8 cellular contexts compared by ENCODE assay signal in genomic region chr16:31074814-31075183, GRCh38. TPM values are rescaled to one million over a fixed set of nuclear protein-coding genes. Genes with fewer than 3 reads are reported as not detected.
DNase-seq lines count a peak whose midpoint lies in the region; ATAC-seq, FAIRE-seq and TF ChIP-seq lines count a peak whose summit lies in the region.

No MANE protein-coding gene starts in this region.

- H3K27me3 ChIP-seq in HepG2 (ENCODE audit: control insufficient read depth in 1 of 2, insufficient read depth in 2 of 2, low read length in 2 of 2) (no peaks in the 10 kb centered on the region; a peak in 1 of 5 replicates), thyroid gland (no peaks in the 10 kb centered on the region)

- no peak for FAIRE-seq in HepG2 (lab: Jason Lieb, UNC)

- no peaks in the 10 kb centered on the region for H3K9me3 Mint-ChIP-seq in activated CD4-positive, alpha-beta T cell treated with anti-CD3 and anti-CD28 coated beads, Interleukin-2, amount 10 ng/mL, durations not matched to agents 7 days and 5 days

- H3K4me1 ChIP-seq in HepG2 (ENCODE audit: insufficient read depth, low read length) (peaks cover 22% of the 10 kb centered on the region), thyroid gland (peaks cover 19 to 24% of the 10 kb centered on the region in 2 donors)

- CTCF ChIA-PET in activated CD4-positive, alpha-beta T cell treated with anti-CD3 and anti-CD28 coated beads, Interleukin-2, amount 10 ng/mL, durations not matched to agents 7 days and 5 days (lab: Charles Lee), result interaction anchor here (1.0 to 1.4 kb wide), 4 partner anchors 14 to 121 kb away, joined by 3 to 14 read pairs (median 4); no protein-coding TSS in a partner anchor
- CTCF ChIA-PET in HepG2 (lab: Yijun Ruan, JAX; ENCODE audit: low intra/inter-chr PET ratio, low total read pairs), result interaction anchor here (1.7 kb wide), 1 partner anchor 89 kb away, joined by 8 read pairs; the partner anchor contains the start of gene HSD3B7

- no TSS peak for BruUV-seq in HepG2 (replicated peaks; lab: Mats Ljungman, UMichigan)

- no peak for TF ChIP-seq RAD21 in HepG2 (CRISPR knock-in tag; IDR thresholded peaks at IDR 0.05)

- peaks cover 37% of the 10 kb centered on the region for H3K79me2 ChIP-seq in HepG2 (ENCODE audit: insufficient read depth, low read length)

- H3K9me3 ChIP-seq in HepG2 (ENCODE audit: low read length), result no peaks in the 10 kb centered on the region
- no peaks in the 10 kb centered on the region for H3K9me3 ChIP-seq in thyroid gland

- H3K27ac ChIP-seq in angular gyrus (ENCODE audit: low read depth, low read length) (peak overlapping the region; percentile 93), HepG2 (ENCODE audit: extremely low read length, insufficient read depth, low read length) (peak overlapping the region; percentile 83), thyroid gland (peak overlapping the region; percentile 72 to 93 (median 75))

- peak overlapping the region; percentile 94 for H3K27ac Mint-ChIP-seq in activated CD4-positive, alpha-beta T cell treated with anti-CD3 and anti-CD28 coated beads, Interleukin-2, amount 10 ng/mL, durations not matched to agents 7 days and 5 days

- intact Hi-C loops in HepG2 (cut with micrococcal nuclease; ENCODE audit: unreplicated experiment), result loop anchor here (1.0 to 2.0 kb wide), 4 partner anchors 20 to 77 kb away; partner anchors contain the start of genes STX4 and VKORC1
- intact Hi-C loops in thyroid gland (cut with DNase I), result no loop called here

- H3K9ac ChIP-seq in HepG2 (ENCODE audit: insufficient read depth, low read depth, low read length), result peak overlapping the region; percentile 88

- POLR2A ChIA-PET in activated CD4-positive, alpha-beta T cell treated with anti-CD3 and anti-CD28 coated beads, Interleukin-2, amount 10 ng/mL, durations not matched to agents 7 days and 5 days (lab: Charles Lee), result interaction anchor here (1.4 kb wide), 1 partner anchor 43 kb away, joined by 4 read pairs; the partner anchor contains the start of gene KAT8
- POLR2A ChIA-PET in HepG2 (lab: Yijun Ruan, JAX), result interaction anchor here (1.0 to 2.4 kb wide), 25 partner anchors 10 to 638 kb away, joined by 3 to 56 read pairs (median 7); partner anchors contain the start of genes ARMC5, FUS, HSD3B7 and KAT8

- WGBS in HepG2 (ENCODE audit: low lambda C conversion rate), result 3% methylated on average over 7 of the region's 7 CpGs
- 1 to 3% methylated on average over 7 of the region's 7 CpGs for WGBS in thyroid gland, 2 donors

- TF ChIP-seq CTCF in HepG2 (CRISPR knock-in tag; IDR thresholded peaks at IDR 0.05) (0 out of 2 replicates have a peak, but pooled peaks have one; percentile 31), thyroid gland (IDR thresholded peaks at IDR 0.05) (no peak)

- H3K36me3 Mint-ChIP-seq in activated CD4-positive, alpha-beta T cell treated with anti-CD3 and anti-CD28 coated beads, Interleukin-2, amount 10 ng/mL, durations not matched to agents 7 days and 5 days (ENCODE audit: low read depth), result peaks cover 29% of the 10 kb centered on the region

- no peak overlapping the region for H2AFZ ChIP-seq in HepG2 (ENCODE audit: low read length)

- H3K4me2 ChIP-seq in HepG2 (ENCODE audit: low read depth, low read length), result peak overlapping the region; percentile 93

- TF ChIP-seq POLR2A in HepG2 (IDR thresholded peaks at IDR 0.05; ENCODE audit: insufficient read depth in 1 of 2, low read depth in 2 of 2, low read length in 2 of 2) (no peak), thyroid gland (IDR thresholded peaks at IDR 0.05) (no peak)

- peaks cover 16 to 33% of the 10 kb centered on the region in 2 experiments; a peak in 4 of 5 replicates for H3K36me3 ChIP-seq in HepG2 (replicated peaks in 1 of 2; ENCODE audit: control insufficient read depth in 1 of 2, insufficient read depth in 2 of 2, low read length in 2 of 2)
- H3K36me3 ChIP-seq in thyroid gland, result peaks cover 29 to 35% of the 10 kb centered on the region in 2 donors

- in situ Hi-C loops in HepG2 (cut with HindIII; ENCODE audit: extremely low pct_ligation_motif_present, low pct_unique_long_range_greater_than_20kb), result loop anchor here (5.0 kb wide), 2 partner anchors 42 to 87 kb away; partner anchors contain the start of genes HSD3B7 and STX4

- no peak for DNase-seq in activated CD4-positive, alpha-beta T cell treated with anti-CD3 and anti-CD28 coated beads, Interleukin-2, amount 10 ng/mL, durations not matched to agents 7 days and 5 days
- DNase-seq in activated CD4-positive, alpha-beta T cell treated with anti-CD3 and anti-CD28 coated beads for 4 hours, result no peak
- DNase-seq in HepG2 (ENCODE audit: low spot score) (no peak), thyroid gland (no peak), DMS79 (lab: John Stamatoyannopoulos, UW) (no peak), hepatic stellate cell (ENCODE audit: low spot score) (no peak)

- H3K4me3 ChIP-seq in HepG2 (replicated peaks in 1 of 3; ENCODE audit: insufficient read depth in 1 of 3, low read depth in 2 of 3, low read length in 3 of 3) (peak overlapping the region; percentile 75 to 97 (median 90)), thyroid gland (replicated peaks in 1 of 3) (peak overlapping the region; percentile 89 to 99 (median 95))

- peak overlapping the region; percentile 91 for H3K4me3 Mint-ChIP-seq in activated CD4-positive, alpha-beta T cell treated with anti-CD3 and anti-CD28 coated beads, Interleukin-2, amount 10 ng/mL, durations not matched to agents 7 days and 5 days

- peaks cover 30% of the 10 kb centered on the region for H3K4me1 Mint-ChIP-seq in activated CD4-positive, alpha-beta T cell treated with anti-CD3 and anti-CD28 coated beads, Interleukin-2, amount 10 ng/mL, durations not matched to agents 7 days and 5 days

- H3K27me3 Mint-ChIP-seq in activated CD4-positive, alpha-beta T cell treated with anti-CD3 and anti-CD28 coated beads, Interleukin-2, amount 10 ng/mL, durations not matched to agents 7 days and 5 days, result no peaks in the 10 kb centered on the region

- ATAC-seq in HepG2, result no peak
- ATAC-seq in GM21526 (IDR thresholded peaks at IDR 0.05; ENCODE audit: low FRiP score, unreplicated experiment), result no peak

- TF ChIP-seq EP300 in HepG2 (IDR thresholded peaks at IDR 0.05; ENCODE audit: low read depth in 2 of 2, low read length in 2 of 2) (no peak), HepG2 (CRISPR knock-in tag; IDR thresholded peaks at IDR 0.05; ENCODE audit: borderline replicate concordance) (no peak)

- no peaks in the 10 kb centered on the region for H4K20me1 ChIP-seq in HepG2 (ENCODE audit: insufficient read depth, low read length)

RNA-seq across cellular contexts. Expression of gene ZNF646, which starts 0.6 kb away (rescaled TPM):
- 10 to 100 TPM; 28.3 to 33.3 TPM for total RNA-seq in activated CD4-positive, alpha-beta T cell treated with anti-CD3 and anti-CD28 coated beads, Interleukin-2, amount 10 ng/mL, durations not matched to agents 7 days and 5 days
- total RNA-seq in HepG2 (2016; rRNA removed; fragmentation: Illumina TruSeq; extraction: Trizol) (7.8 and 10.9 TPM in 2 replicates), thyroid gland (10 to 100 TPM; 13.3 to 20.1 (median 17.7) TPM)
- 1.7 and 2.4 TPM in 2 replicates for total RNA-seq in HepG2 (2016; cell fraction: cytosol; rRNA removed; fragmentation: Illumina TruSeq; extraction: Trizol; ENCODE audit: low read depth)
- total RNA-seq in HepG2 (2016; cell fraction: insoluble cytoplasmic fraction; rRNA removed; fragmentation: Illumina TruSeq; extraction: Trizol), result 6.8 and 11.1 TPM in 2 replicates
- total RNA-seq in HepG2 (2016; cell fraction: membrane; rRNA removed; fragmentation: Illumina TruSeq; extraction: Trizol), result 5.0 and 5.3 TPM in 2 replicates
- 14.4 and 16.7 TPM in 2 replicates for total RNA-seq in HepG2 (2016; cell fraction: nucleus; rRNA removed; fragmentation: Illumina TruSeq; extraction: Trizol)
- 3.4 and 4.4 TPM in 2 replicates for polyA plus RNA-seq in HepG2 (2011; rRNA removed)
- 2.2 and 2.9 TPM in 2 replicates for polyA plus RNA-seq in HepG2 (2011; cell fraction: cytosol; rRNA removed)
- polyA plus RNA-seq in HepG2 (2011; cell fraction: nucleus; rRNA removed), result 19.6 and 21.3 TPM in 2 replicates
- 5.6 and 5.8 TPM in 2 replicates for polyA plus RNA-seq in HepG2 (2012)
- polyA plus RNA-seq in HepG2 (2016; cell fraction: cytosol; fragmentation: Illumina TruSeq; extraction: Trizol; ENCODE audit: low read depth), result 0.38 and 0.43 TPM in 2 replicates
- polyA plus RNA-seq in HepG2 (2016; cell fraction: insoluble cytoplasmic fraction; fragmentation: Illumina TruSeq; extraction: Trizol; ENCODE audit: low read depth), result 3.7 and 4.7 TPM in 2 replicates
- polyA plus RNA-seq in HepG2 (2016; cell fraction: membrane; fragmentation: Illumina TruSeq; extraction: Trizol; ENCODE audit: low read depth), result 0.90 and 0.94 TPM in 2 replicates
- 22.6 and 23.3 TPM in 2 replicates for polyA plus RNA-seq in HepG2 (2016; cell fraction: nucleus; fragmentation: Illumina TruSeq; extraction: Trizol; ENCODE audit: insufficient read depth, low read depth)
- 29.7 and 32.7 TPM in 2 replicates for polyA minus RNA-seq in HepG2 (2011; rRNA and poly(A)+ RNA removed; ENCODE audit: low replicate concordance)
- 4.2 and 5.8 TPM in 2 replicates for polyA minus RNA-seq in HepG2 (2011; cell fraction: cytosol; rRNA and poly(A)+ RNA removed)
- 26.1 and 29.9 TPM in 2 replicates for polyA minus RNA-seq in HepG2 (2011; cell fraction: nucleus; rRNA and poly(A)+ RNA removed)

RNA-seq across cellular contexts. Expression of gene ZNF668, which starts 0.8 kb away (rescaled TPM):
- total RNA-seq in activated CD4-positive, alpha-beta T cell treated with anti-CD3 and anti-CD28 coated beads, Interleukin-2, amount 10 ng/mL, durations not matched to agents 7 days and 5 days, result 10 to 100 TPM; 11.2 to 12.9 TPM
- 7.5 and 9.8 TPM in 2 replicates for total RNA-seq in HepG2 (2016; rRNA removed; fragmentation: Illumina TruSeq; extraction: Trizol)
- 1.9 and 3.1 TPM in 2 replicates for total RNA-seq in HepG2 (2016; cell fraction: cytosol; rRNA removed; fragmentation: Illumina TruSeq; extraction: Trizol; ENCODE audit: low read depth)
- 6.4 and 9.6 TPM in 2 replicates for total RNA-seq in HepG2 (2016; cell fraction: insoluble cytoplasmic fraction; rRNA removed; fragmentation: Illumina TruSeq; extraction: Trizol)
- 4.6 and 4.9 TPM in 2 replicates for total RNA-seq in HepG2 (2016; cell fraction: membrane; rRNA removed; fragmentation: Illumina TruSeq; extraction: Trizol)
- 6.1 and 6.8 TPM in 2 replicates for total RNA-seq in HepG2 (2016; cell fraction: nucleus; rRNA removed; fragmentation: Illumina TruSeq; extraction: Trizol)
- 3.8 and 4.0 TPM in 2 replicates for polyA plus RNA-seq in HepG2 (2011; rRNA removed)
- 3.9 and 6.3 TPM in 2 replicates for polyA plus RNA-seq in HepG2 (2011; cell fraction: cytosol; rRNA removed)
- polyA plus RNA-seq in HepG2 (2011; cell fraction: nucleus; rRNA removed), result 8.8 and 11.7 TPM in 2 replicates
- polyA plus RNA-seq in HepG2 (2012), result 3.5 and 5.1 TPM in 2 replicates
- 1.0 and 1.1 TPM in 2 replicates for polyA plus RNA-seq in HepG2 (2016; cell fraction: cytosol; fragmentation: Illumina TruSeq; extraction: Trizol; ENCODE audit: low read depth)
- polyA plus RNA-seq in HepG2 (2016; cell fraction: insoluble cytoplasmic fraction; fragmentation: Illumina TruSeq; extraction: Trizol; ENCODE audit: low read depth), result 7.3 and 8.1 TPM in 2 replicates
- 2.8 and 2.9 TPM in 2 replicates for polyA plus RNA-seq in HepG2 (2016; cell fraction: membrane; fragmentation: Illumina TruSeq; extraction: Trizol; ENCODE audit: low read depth)
- polyA plus RNA-seq in HepG2 (2016; cell fraction: nucleus; fragmentation: Illumina TruSeq; extraction: Trizol; ENCODE audit: insufficient read depth, low read depth), result 8.4 and 9.3 TPM in 2 replicates
- 17.4 and 23.8 TPM in 2 replicates for polyA minus RNA-seq in HepG2 (2011; rRNA and poly(A)+ RNA removed; ENCODE audit: low replicate concordance)
- 4.4 and 4.8 TPM in 2 replicates for polyA minus RNA-seq in HepG2 (2011; cell fraction: cytosol; rRNA and poly(A)+ RNA removed)
- 5.5 and 6.5 TPM in 2 replicates for polyA minus RNA-seq in HepG2 (2011; cell fraction: nucleus; rRNA and poly(A)+ RNA removed)
- total RNA-seq in thyroid gland, result 10 to 100 TPM in 3 of 4 donors, 1 to 10 TPM in 1; 9.0 to 15.2 (median 11.9) TPM

RNA-seq across cellular contexts. Expression of gene PRSS53, which starts 13.9 kb away (rescaled TPM):
- total RNA-seq in activated CD4-positive, alpha-beta T cell treated with anti-CD3 and anti-CD28 coated beads, Interleukin-2, amount 10 ng/mL, durations not matched to agents 7 days and 5 days, result 1 to 10 TPM; 3.5 to 5.7 TPM
- total RNA-seq in HepG2 (2016; rRNA removed; fragmentation: Illumina TruSeq; extraction: Trizol) (0.65 and 2.2 TPM in 2 replicates), thyroid gland (1 to 10 TPM in 3 of 4 donors, under 1 TPM in 1; 0.93 to 1.9 (median 1.6) TPM)
- 0.61 and 0.62 TPM in 2 replicates for total RNA-seq in HepG2 (2016; cell fraction: cytosol; rRNA removed; fragmentation: Illumina TruSeq; extraction: Trizol; ENCODE audit: low read depth)
- 0.46 and 2.8 TPM in 2 replicates for total RNA-seq in HepG2 (2016; cell fraction: insoluble cytoplasmic fraction; rRNA removed; fragmentation: Illumina TruSeq; extraction: Trizol)
- total RNA-seq in HepG2 (2016; cell fraction: membrane; rRNA removed; fragmentation: Illumina TruSeq; extraction: Trizol), result 0.49 and 0.52 TPM in 2 replicates
- 3.2 and 4.5 TPM in 2 replicates for total RNA-seq in HepG2 (2016; cell fraction: nucleus; rRNA removed; fragmentation: Illumina TruSeq; extraction: Trizol)
- polyA plus RNA-seq in HepG2 (2011; rRNA removed), result 6.9 and 7.4 TPM in 2 replicates
- polyA plus RNA-seq in HepG2 (2011; cell fraction: cytosol; rRNA removed), result 1.0 and 1.6 TPM in 2 replicates
- polyA plus RNA-seq in HepG2 (2011; cell fraction: nucleus; rRNA removed), result 103 and 136 TPM in 2 replicates
- polyA plus RNA-seq in HepG2 (2012), result 3.6 and 7.5 TPM in 2 replicates
- polyA plus RNA-seq in HepG2 (2016; cell fraction: cytosol; fragmentation: Illumina TruSeq; extraction: Trizol; ENCODE audit: low read depth), result 0.19 and 0.26 TPM in 2 replicates
- polyA plus RNA-seq in HepG2 (2016; cell fraction: insoluble cytoplasmic fraction; fragmentation: Illumina TruSeq; extraction: Trizol; ENCODE audit: low read depth), result 0.60 TPM in 1 of 2 replicates, not detected in the other
- 0.09 and 0.53 TPM in 2 replicates for polyA plus RNA-seq in HepG2 (2016; cell fraction: membrane; fragmentation: Illumina TruSeq; extraction: Trizol; ENCODE audit: low read depth)
- 6.4 and 11.2 TPM in 2 replicates for polyA plus RNA-seq in HepG2 (2016; cell fraction: nucleus; fragmentation: Illumina TruSeq; extraction: Trizol; ENCODE audit: insufficient read depth, low read depth)
- 2.8 and 9.1 TPM in 2 replicates for polyA minus RNA-seq in HepG2 (2011; rRNA and poly(A)+ RNA removed; ENCODE audit: low replicate concordance)
- polyA minus RNA-seq in HepG2 (2011; cell fraction: cytosol; rRNA and poly(A)+ RNA removed), result 0.49 and 0.70 TPM in 2 replicates
- polyA minus RNA-seq in HepG2 (2011; cell fraction: nucleus; rRNA and poly(A)+ RNA removed), result 21.0 and 21.8 TPM in 2 replicates

RNA-seq across cellular contexts. Expression of gene VKORC1, which starts 19.8 kb away (rescaled TPM):
- total RNA-seq in activated CD4-positive, alpha-beta T cell treated with anti-CD3 and anti-CD28 coated beads, Interleukin-2, amount 10 ng/mL, durations not matched to agents 7 days and 5 days, result 10 to 100 TPM; 55.5 to 59.3 TPM
- total RNA-seq in HepG2 (2016; rRNA removed; fragmentation: Illumina TruSeq; extraction: Trizol), result 92.1 and 141 TPM in 2 replicates
- 108 and 123 TPM in 2 replicates for total RNA-seq in HepG2 (2016; cell fraction: cytosol; rRNA removed; fragmentation: Illumina TruSeq; extraction: Trizol; ENCODE audit: low read depth)
- total RNA-seq in HepG2 (2016; cell fraction: insoluble cytoplasmic fraction; rRNA removed; fragmentation: Illumina TruSeq; extraction: Trizol), result 100 and 140 TPM in 2 replicates
- 83.8 and 103 TPM in 2 replicates for total RNA-seq in HepG2 (2016; cell fraction: membrane; rRNA removed; fragmentation: Illumina TruSeq; extraction: Trizol)
- total RNA-seq in HepG2 (2016; cell fraction: nucleus; rRNA removed; fragmentation: Illumina TruSeq; extraction: Trizol), result 94.6 and 113 TPM in 2 replicates
- 613 and 615 TPM in 2 replicates for polyA plus RNA-seq in HepG2 (2011; rRNA removed)
- polyA plus RNA-seq in HepG2 (2011; cell fraction: cytosol; rRNA removed), result 980 and 1,226 TPM in 2 replicates
- 399 and 426 TPM in 2 replicates for polyA plus RNA-seq in HepG2 (2011; cell fraction: nucleus; rRNA removed)
- 226 and 325 TPM in 2 replicates for polyA plus RNA-seq in HepG2 (2012)
- 88.3 and 112 TPM in 2 replicates for polyA plus RNA-seq in HepG2 (2016; cell fraction: cytosol; fragmentation: Illumina TruSeq; extraction: Trizol; ENCODE audit: low read depth)
- polyA plus RNA-seq in HepG2 (2016; cell fraction: insoluble cytoplasmic fraction; fragmentation: Illumina TruSeq; extraction: Trizol; ENCODE audit: low read depth), result 134 and 149 TPM in 2 replicates
- 106 and 112 TPM in 2 replicates for polyA plus RNA-seq in HepG2 (2016; cell fraction: membrane; fragmentation: Illumina TruSeq; extraction: Trizol; ENCODE audit: low read depth)
- polyA plus RNA-seq in HepG2 (2016; cell fraction: nucleus; fragmentation: Illumina TruSeq; extraction: Trizol; ENCODE audit: insufficient read depth, low read depth), result 220 and 229 TPM in 2 replicates
- polyA minus RNA-seq in HepG2 (2011; rRNA and poly(A)+ RNA removed; ENCODE audit: low replicate concordance), result 450 and 1,230 TPM in 2 replicates
- polyA minus RNA-seq in HepG2 (2011; cell fraction: cytosol; rRNA and poly(A)+ RNA removed), result 139 and 156 TPM in 2 replicates
- 91.0 and 99.1 TPM in 2 replicates for polyA minus RNA-seq in HepG2 (2011; cell fraction: nucleus; rRNA and poly(A)+ RNA removed)
- 100 to 1,000 TPM in 2 of 4 donors, 10 to 100 TPM in 2; 58.7 to 145 (median 104) TPM for total RNA-seq in thyroid gland

RNA-seq across cellular contexts. Expression of gene BCKDK, which starts 33.4 kb away (rescaled TPM):
- total RNA-seq in activated CD4-positive, alpha-beta T cell treated with anti-CD3 and anti-CD28 coated beads, Interleukin-2, amount 10 ng/mL, durations not matched to agents 7 days and 5 days, result 10 to 100 TPM; 23.0 to 23.5 TPM
- total RNA-seq in HepG2 (2016; rRNA removed; fragmentation: Illumina TruSeq; extraction: Trizol) (24.9 and 25.2 TPM in 2 replicates), thyroid gland (10 to 100 TPM; 30.1 to 52.0 (median 40.5) TPM)
- total RNA-seq in HepG2 (2016; cell fraction: cytosol; rRNA removed; fragmentation: Illumina TruSeq; extraction: Trizol; ENCODE audit: low read depth), result 25.2 and 38.0 TPM in 2 replicates
- total RNA-seq in HepG2 (2016; cell fraction: insoluble cytoplasmic fraction; rRNA removed; fragmentation: Illumina TruSeq; extraction: Trizol), result 21.6 and 21.9 TPM in 2 replicates
- 42.8 and 61.6 TPM in 2 replicates for total RNA-seq in HepG2 (2016; cell fraction: membrane; rRNA removed; fragmentation: Illumina TruSeq; extraction: Trizol)
- total RNA-seq in HepG2 (2016; cell fraction: nucleus; rRNA removed; fragmentation: Illumina TruSeq; extraction: Trizol), result 12.9 and 14.9 TPM in 2 replicates
- polyA plus RNA-seq in HepG2 (2011; rRNA removed), result 42.6 and 54.2 TPM in 2 replicates
- 29.2 and 38.9 TPM in 2 replicates for polyA plus RNA-seq in HepG2 (2011; cell fraction: cytosol; rRNA removed)
- 119 and 127 TPM in 2 replicates for polyA plus RNA-seq in HepG2 (2011; cell fraction: nucleus; rRNA removed)
- 36.4 and 39.6 TPM in 2 replicates for polyA plus RNA-seq in HepG2 (2012)
- polyA plus RNA-seq in HepG2 (2016; cell fraction: cytosol; fragmentation: Illumina TruSeq; extraction: Trizol; ENCODE audit: low read depth), result 61.2 and 88.9 TPM in 2 replicates
- polyA plus RNA-seq in HepG2 (2016; cell fraction: insoluble cytoplasmic fraction; fragmentation: Illumina TruSeq; extraction: Trizol; ENCODE audit: low read depth), result 38.3 and 44.6 TPM in 2 replicates
- 82.3 and 100 TPM in 2 replicates for polyA plus RNA-seq in HepG2 (2016; cell fraction: membrane; fragmentation: Illumina TruSeq; extraction: Trizol; ENCODE audit: low read depth)
- 34.1 and 38.8 TPM in 2 replicates for polyA plus RNA-seq in HepG2 (2016; cell fraction: nucleus; fragmentation: Illumina TruSeq; extraction: Trizol; ENCODE audit: insufficient read depth, low read depth)
- polyA minus RNA-seq in HepG2 (2011; rRNA and poly(A)+ RNA removed; ENCODE audit: low replicate concordance), result 34.7 and 50.5 TPM in 2 replicates
- 23.9 and 34.2 TPM in 2 replicates for polyA minus RNA-seq in HepG2 (2011; cell fraction: cytosol; rRNA and poly(A)+ RNA removed)
- polyA minus RNA-seq in HepG2 (2011; cell fraction: nucleus; rRNA and poly(A)+ RNA removed), result 25.6 and 37.4 TPM in 2 replicates
